In genomic region chr1:233946724-233947123, GRCh38 we compare ENCODE assay signal across 2 cellular contexts.
A peak's percentile ranks its signal among the peaks of the same experiment; 100 is the strongest.
TF ChIP-seq lines count a peak whose summit lies in the region.

No MANE protein-coding gene starts in this region.

TF ChIP-seq in K562, 482 proteins besides CTCF, POLR2A, EP300 and RAD21:
- TF ChIP-seq BRF1 (IDR thresholded peaks at IDR 0.05; ENCODE audit: borderline replicate concordance, extremely low read depth, insufficient read length), result no peak
- TF ChIP-seq NUFIP1 (IDR thresholded peaks at IDR 0.05; ENCODE audit: partially characterized antibody), result no peak
- no peak for TF ChIP-seq ZNF41 (CRISPR knock-in tag; conservative IDR thresholded peaks at IDR 0.05)
- TF ChIP-seq ZFPM2 (CRISPR knock-in tag; IDR thresholded peaks at IDR 0.05), result no peak
- no peak for TF ChIP-seq HES1 (IDR thresholded peaks at IDR 0.05; ENCODE audit: low read depth)
- no peak for TF ChIP-seq ZMIZ1 (IDR thresholded peaks at IDR 0.05; ENCODE audit: low read depth in 2 of 2, low read length in 2 of 2)
- peak; percentile 46 for TF ChIP-seq RBM25 (IDR thresholded peaks at IDR 0.05; ENCODE audit: low read depth, low read length, severe bottlenecking)
- TF ChIP-seq NFRKB (IDR thresholded peaks at IDR 0.05; ENCODE audit: low read depth), result no peak
- TF ChIP-seq ZNF354B (CRISPR knock-in tag; IDR thresholded peaks at IDR 0.05), result no peak
- TF ChIP-seq ZNF175 (CRISPR knock-in tag; IDR thresholded peaks at IDR 0.05; ENCODE audit: low read depth), result no peak
- TF ChIP-seq ADNP (tag; IDR thresholded peaks at IDR 0.05), result peak; percentile 77
- no peak for TF ChIP-seq ZNF699 (CRISPR knock-in tag; IDR thresholded peaks at IDR 0.05; ENCODE audit: insufficient replicate concordance)
- peak; percentile 28; the same call in 1 of the 2 replicates for TF ChIP-seq BCOR (IDR thresholded peaks at IDR 0.05)
- no peak for TF ChIP-seq ZNF764 (CRISPR knock-in tag; IDR thresholded peaks at IDR 0.05; ENCODE audit: low read depth)
- no peak for TF ChIP-seq NEUROD1 (IDR thresholded peaks at IDR 0.05; ENCODE audit: borderline replicate concordance, low read depth, low read length, partially characterized antibody)
- TF ChIP-seq CBX1 (IDR thresholded peaks at IDR 0.05; ENCODE audit: low read depth), result no peak
- TF ChIP-seq L3MBTL2 (IDR thresholded peaks at IDR 0.05), result no peak
- TF ChIP-seq FUS (optimal IDR thresholded peaks at IDR 0.05; ENCODE audit: low read depth, low read length), result no peak
- TF ChIP-seq SNIP1 (IDR thresholded peaks at IDR 0.05; ENCODE audit: low read depth), result no peak
- TF ChIP-seq ZSCAN32 (CRISPR knock-in tag; IDR thresholded peaks at IDR 0.05), result no peak

TF ChIP-seq in H1, 55 proteins besides CTCF, POLR2A, EP300 and RAD21:
- TF ChIP-seq GTF2F1 (IDR thresholded peaks at IDR 0.05; ENCODE audit: borderline replicate concordance, low read depth, low read length) (no peak), CREB1 (IDR thresholded peaks at IDR 0.05) (no peak), SRF (IDR thresholded peaks at IDR 0.05; ENCODE audit: low read depth, low read length) (no peak), YY1 (IDR thresholded peaks at IDR 0.05; ENCODE audit: low read depth, low read length) (no peak), KDM1A (IDR thresholded peaks at IDR 0.05; ENCODE audit: borderline replicate concordance, low read length) (peak; percentile 53; the same call in 1 of the 2 replicates), SAP30 (IDR thresholded peaks at IDR 0.05; ENCODE audit: insufficient read depth, insufficient replicate concordance, low read length) (no peak)
